In the genomic region with DNA sequence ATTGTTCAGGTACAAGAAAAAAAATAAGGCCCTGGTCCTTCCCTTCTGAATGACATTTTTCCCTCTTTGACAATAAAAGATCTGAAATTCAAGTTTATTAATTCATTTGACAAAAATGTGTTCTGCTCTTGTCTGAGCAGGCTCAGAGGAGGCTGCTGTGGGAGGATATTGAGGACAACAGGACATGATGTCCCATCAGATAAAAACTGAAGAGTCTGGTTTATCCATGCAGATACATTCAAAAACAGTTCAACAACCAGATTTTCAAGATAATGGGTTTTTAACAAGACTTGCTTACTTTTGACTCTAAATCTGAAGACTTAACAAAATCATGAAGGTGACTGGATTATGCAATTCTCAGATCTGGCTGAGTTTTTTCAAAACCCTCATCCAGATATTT, we compare ENCODE assay signal across 9 cellular contexts. TPM values are rescaled to one million over a fixed set of nuclear protein-coding genes. Genes with fewer than 3 reads are reported as not detected.
"Had no signal": no experiment of that assay in that cellular context is flagged by ENCODE, and none has a peak within 500 bp of the region (broad histone marks: within the 10 kb centered on the region; RNA-seq: fewer than 3 reads in every experiment).

No MANE protein-coding gene starts in this region.

- H3K9ac ChIP-seq: GM23248 had no signal

- H3K36me3 ChIP-seq: HAP-1 had no signal

- H3K27ac ChIP-seq: GM23248 had no signal

- ATAC-seq: HCT116 had no signal

- H2AFZ ChIP-seq: GM23248 had no signal

- H3K4me1 ChIP-seq: HAP-1 had no signal

- H3K4me3 ChIP-seq: GM23248, HAP-1 had no signal

- DNase-seq: GM23248, GOT3, H7, HFFc6, IMR-90 had no signal

- H3K9me3 ChIP-seq: HAP-1 had no signal

RNA-seq across cellular contexts. Expression of a gene that starts 36.9 kb away (rescaled TPM):
- total RNA-seq: GM23248, H4, H7, HFFc6, HT-29, IMR-90 had no signal
- polyA plus RNA-seq: GM23248, IMR-90 had no signal
